In the genomic region with DNA sequence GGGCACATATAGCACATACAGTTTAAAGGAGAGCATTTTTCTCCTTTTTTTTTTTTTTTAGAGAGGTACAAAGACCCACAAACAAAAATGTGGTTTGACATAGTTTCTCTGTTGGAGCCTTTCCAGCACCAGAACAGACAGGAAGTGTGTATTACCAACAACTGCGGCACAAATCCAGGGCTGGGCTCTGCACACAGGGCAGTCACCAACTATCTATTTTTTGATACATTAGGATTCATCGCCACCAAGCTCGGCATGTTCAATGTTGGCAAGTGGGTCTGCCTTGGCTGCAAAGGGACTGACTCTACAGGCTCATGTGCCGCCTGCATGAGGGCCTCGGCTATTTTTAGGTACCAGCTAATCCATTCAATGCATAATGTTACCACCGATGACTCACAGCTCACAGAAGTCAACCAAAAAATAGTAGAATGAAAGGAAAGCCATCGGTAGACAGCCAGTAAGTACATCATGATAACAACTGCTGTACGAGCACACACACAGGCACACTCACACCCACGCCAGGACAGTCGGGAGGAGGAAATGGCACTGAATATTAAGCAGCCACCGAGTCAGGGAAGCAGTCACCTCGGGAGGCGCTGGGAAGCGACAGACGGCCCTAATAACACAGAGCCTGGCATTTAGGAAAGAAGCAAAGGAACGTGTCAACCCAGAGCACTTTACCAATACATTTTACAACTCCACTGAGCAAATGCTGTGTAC, we compare ENCODE assay signal across 8 cellular contexts.
DNase-seq lines count a peak whose midpoint lies in the region; ATAC-seq lines count a peak whose summit lies in the region.

No MANE protein-coding gene starts in this region.

- DNase-seq in NCI-H774 (lab: John Stamatoyannopoulos, UW): peak; percentile 75
- peak; percentile 31 to 52 for DNase-seq in activated CD8-positive, alpha-beta memory T cell treated with anti-CD3 and anti-CD28 coated beads for 1 hour (ENCODE audit: extremely low read depth in 1 of 2, low read depth in 1 of 2)
- DNase-seq in effector memory CD4-positive, alpha-beta T cell: peak; percentile 53 to 77 (median 65)
- peak; percentile 64 for DNase-seq in midbrain (lab: John Stamatoyannopoulos, UW)
- DNase-seq in stimulated activated CD8-positive, alpha-beta memory T cell treated with anti-CD3 and anti-CD28 coated beads, Interleukin-2, amount 100 ng/mL, for 48 hours (ENCODE audit: low read depth in 2 of 2): peak; percentile 32 to 38
- no peak for DNase-seq in DMS79 (lab: John Stamatoyannopoulos, UW)

- H3K4me1 ChIP-seq in effector memory CD4-positive, alpha-beta T cell (ENCODE audit: control insufficient read depth, insufficient read depth, low read length, poor library complexity, severe bottlenecking): peaks cover 50% of the 10 kb centered on the region

- H3K4me3 ChIP-seq in effector memory CD4-positive, alpha-beta T cell (ENCODE audit: insufficient read depth, low read depth, low read length, poor library complexity, severe bottlenecking): peak overlapping the region; percentile 8

- H3K9me3 ChIP-seq in effector memory CD4-positive, alpha-beta T cell (ENCODE audit: control insufficient read depth, low read length): no peaks in the 10 kb centered on the region

- H3K36me3 ChIP-seq in effector memory CD4-positive, alpha-beta T cell (ENCODE audit: control insufficient read depth, insufficient read depth, low read length): peaks cover 4% of the 10 kb centered on the region

- no peaks in the 10 kb centered on the region for H3K27me3 ChIP-seq in effector memory CD4-positive, alpha-beta T cell (replicated peaks; ENCODE audit: control insufficient read depth, insufficient read depth, low read length, poor library complexity, severe bottlenecking)

- H3K27ac ChIP-seq in effector memory CD4-positive, alpha-beta T cell (ENCODE audit: insufficient read depth, low read length, poor library complexity, severe bottlenecking): peak overlapping the region; percentile 89

- ATAC-seq in GM18508 (IDR thresholded peaks at IDR 0.05; ENCODE audit: insufficient read depth, unreplicated experiment) (peak; percentile 35), HG02884 (IDR thresholded peaks at IDR 0.05; ENCODE audit: unreplicated experiment) (peak; percentile 56)
